ENCODE assay signal across 14 cellular contexts in genomic region chr2:224027912-224028311, GRCh38. TPM values are rescaled to one million over a fixed set of nuclear protein-coding genes. Genes with fewer than 3 reads are reported as not detected.
A peak's percentile ranks its signal among the peaks of the same experiment; 100 is the strongest.
DNase-seq lines count a peak whose midpoint lies in the region; ATAC-seq lines count a peak whose summit lies in the region.
"Had no signal": no experiment of that assay in that cellular context is flagged by ENCODE, and none has a peak within 500 bp of the region (broad histone marks: within the 10 kb centered on the region; RNA-seq: fewer than 3 reads in every experiment).

No MANE protein-coding gene starts in this region.

- peaks cover 67% of the 10 kb centered on the region for H3K4me1 Mint-ChIP-seq in T-helper 1 cell treated with Interleukin-12 subunit alpha and Interleukin-12 subunit beta and Interleukin-4 antibody, amounts not matched to agents 30 μg/mL and 1 μg/mL, for 36 hours (ENCODE audit: low read depth)
- peaks cover 87% of the 10 kb centered on the region for H3K4me1 Mint-ChIP-seq in stimulated activated naive CD8-positive, alpha-beta T cell treated with anti-CD3 and anti-CD28 coated beads, Interleukin-15, Interleukin-2, amounts not matched to agents 100 ng/mL and 50 ng/mL, for 24 hours (ENCODE audit: low read depth)
- H3K4me1 Mint-ChIP-seq in immature natural killer cell = peaks cover 46 to 55% of the 10 kb centered on the region in 2 donors
- peaks cover 94% of the 10 kb centered on the region for H3K4me1 Mint-ChIP-seq in stimulated activated naive CD8-positive, alpha-beta T cell treated with anti-CD3 and anti-CD28 coated beads, Interleukin-15, amount 100 ng/mL, for 72 hours

- no peak for ATAC-seq in stimulated activated naive CD8-positive, alpha-beta T cell treated with anti-CD3 and anti-CD28 coated beads, Interleukin-15, Interleukin-2, amounts not matched to agents 100 U/mL and 50 U/mL, for 24 hours
- no peak for ATAC-seq in stimulated activated naive CD8-positive, alpha-beta T cell treated with anti-CD3 and anti-CD28 coated beads, Interleukin-15, amount 100 ng/mL, for 72 hours
- ATAC-seq in left colon = no peak

- no peaks in the 10 kb centered on the region for H3K27me3 Mint-ChIP-seq in T-helper 1 cell treated with Interleukin-12 subunit alpha and Interleukin-12 subunit beta and Interleukin-4 antibody, amounts not matched to agents 30 μg/mL and 1 μg/mL, for 36 hours (ENCODE audit: low read depth)
- H3K27me3 Mint-ChIP-seq in stimulated activated naive CD8-positive, alpha-beta T cell treated with anti-CD3 and anti-CD28 coated beads, Interleukin-15, Interleukin-2, amounts not matched to agents 100 ng/mL and 50 ng/mL, for 24 hours = no peaks in the 10 kb centered on the region
- H3K27me3 Mint-ChIP-seq in immature natural killer cell (ENCODE audit: low read depth in 3 of 3) = peaks cover 0 to 2% (median 2%) of the 10 kb centered on the region in 3 donors
- no peaks in the 10 kb centered on the region for H3K27me3 Mint-ChIP-seq in stimulated activated naive CD8-positive, alpha-beta T cell treated with anti-CD3 and anti-CD28 coated beads, Interleukin-15, amount 100 ng/mL, for 72 hours

- DNase-seq in T-helper 1 cell (no peak), immature natural killer cell (no peak), left colon (no peak), inferior parietal cortex (ENCODE audit: extremely low spot score) (no peak)
- no peak for DNase-seq in stimulated activated naive CD8-positive, alpha-beta T cell treated with anti-CD3 and anti-CD28 coated beads, Interleukin-15, Interleukin-2, amounts not matched to agents 100 U/mL and 50 U/mL, for 24 hours
- no peak for DNase-seq in stimulated activated naive CD8-positive, alpha-beta T cell treated with anti-CD3 and anti-CD28 coated beads, Interleukin-15, amount 100 ng/mL, for 72 hours
- DNase-seq: activated gamma-delta T cell; AML-193; central memory CD4-positive, alpha-beta T cell; glutamatergic neuron; NCI-H2029 treated with DMSO at 0.1 percent for 48 hours; NCI-H446 treated with DMSO at 0.1 percent for 48 hours had no signal

- intact Hi-C loops in left colon (cut with DNase I, micrococcal nuclease) = no loop called here

- peaks cover 10% of the 10 kb centered on the region for H3K36me3 Mint-ChIP-seq in T-helper 1 cell treated with Interleukin-12 subunit alpha and Interleukin-12 subunit beta and Interleukin-4 antibody, amounts not matched to agents 30 μg/mL and 1 μg/mL, for 36 hours (ENCODE audit: low read depth)
- peaks cover 19% of the 10 kb centered on the region for H3K36me3 Mint-ChIP-seq in stimulated activated naive CD8-positive, alpha-beta T cell treated with anti-CD3 and anti-CD28 coated beads, Interleukin-15, Interleukin-2, amounts not matched to agents 100 ng/mL and 50 ng/mL, for 24 hours (ENCODE audit: low read depth)
- H3K36me3 Mint-ChIP-seq in immature natural killer cell = no peaks in the 10 kb centered on the region

- H3K9me3 Mint-ChIP-seq in T-helper 1 cell treated with Interleukin-12 subunit alpha and Interleukin-12 subunit beta and Interleukin-4 antibody, amounts not matched to agents 30 μg/mL and 1 μg/mL, for 36 hours = peaks cover 6% of the 10 kb centered on the region
- peaks cover 19% of the 10 kb centered on the region for H3K9me3 Mint-ChIP-seq in stimulated activated naive CD8-positive, alpha-beta T cell treated with anti-CD3 and anti-CD28 coated beads, Interleukin-15, Interleukin-2, amounts not matched to agents 100 ng/mL and 50 ng/mL, for 24 hours
- H3K9me3 Mint-ChIP-seq in immature natural killer cell = no peaks in the 10 kb centered on the region
- peaks cover 10 to 19% of the 10 kb centered on the region in 2 donors for H3K9me3 Mint-ChIP-seq in stimulated activated naive CD8-positive, alpha-beta T cell treated with anti-CD3 and anti-CD28 coated beads, Interleukin-15, amount 100 ng/mL, for 72 hours

- no peak overlapping the region for H3K4me3 Mint-ChIP-seq in T-helper 1 cell treated with Interleukin-12 subunit alpha and Interleukin-12 subunit beta and Interleukin-4 antibody, amounts not matched to agents 30 μg/mL and 1 μg/mL, for 36 hours
- peak overlapping the region; percentile 57 for H3K4me3 Mint-ChIP-seq in stimulated activated naive CD8-positive, alpha-beta T cell treated with anti-CD3 and anti-CD28 coated beads, Interleukin-15, Interleukin-2, amounts not matched to agents 100 ng/mL and 50 ng/mL, for 24 hours
- H3K4me3 Mint-ChIP-seq in immature natural killer cell = peak overlapping the region in 4 of 5 donors; percentile 52 to 70 (median 54)
- peak overlapping the region; percentile 42 to 66 for H3K4me3 Mint-ChIP-seq in stimulated activated naive CD8-positive, alpha-beta T cell treated with anti-CD3 and anti-CD28 coated beads, Interleukin-15, amount 100 ng/mL, for 72 hours

- H3K27ac Mint-ChIP-seq in T-helper 1 cell treated with Interleukin-12 subunit alpha and Interleukin-12 subunit beta and Interleukin-4 antibody, amounts not matched to agents 30 μg/mL and 1 μg/mL, for 36 hours = peak overlapping the region; percentile 92
- H3K27ac Mint-ChIP-seq in stimulated activated naive CD8-positive, alpha-beta T cell treated with anti-CD3 and anti-CD28 coated beads, Interleukin-15, Interleukin-2, amounts not matched to agents 100 ng/mL and 50 ng/mL, for 24 hours = peak overlapping the region; percentile 93
- H3K27ac Mint-ChIP-seq in immature natural killer cell = peak overlapping the region in 5 of 6 donors; percentile 75 to 89 (median 85)
- H3K27ac Mint-ChIP-seq in stimulated activated naive CD8-positive, alpha-beta T cell treated with anti-CD3 and anti-CD28 coated beads, Interleukin-15, amount 100 ng/mL, for 72 hours = peak overlapping the region; percentile 87 to 92

RNA-seq across cellular contexts. Expression of gene SERPINE2, which starts 11.2 kb away (rescaled TPM):
- 10 to 100 TPM; 17.9 to 20.3 (median 18.7) TPM for polyA plus RNA-seq in immature natural killer cell
- 10 to 100 TPM in 1 of 2 donors, 1 to 10 TPM in 1; 8.8 to 24.8 TPM for total RNA-seq in left colon
